24 cellular contexts compared by ENCODE assay signal in genomic region chr2:3186766-3187165, GRCh38.
A peak's percentile ranks its signal among the peaks of the same experiment; 100 is the strongest.
DNase-seq lines count a peak whose midpoint lies in the region; ATAC-seq, FAIRE-seq and TF ChIP-seq lines count a peak whose summit lies in the region.
"Had no signal": no experiment of that assay in that cellular context is flagged by ENCODE, and none has a peak within 500 bp of the region (broad histone marks: within the 10 kb centered on the region; RNA-seq: fewer than 3 reads in every experiment).

No MANE protein-coding gene starts in this region.

- no peak overlapping the region for H2BK12ac ChIP-seq in neuronal stem cell (ENCODE audit: low read length)

- H3K27ac ChIP-seq in A549, result no peak overlapping the region
- H3K27ac ChIP-seq in neuronal stem cell (replicated peaks; ENCODE audit: low read length), result no peak overlapping the region

- H3K27me3 Mint-ChIP-seq in WTC11 (ENCODE audit: low read depth), result no peaks in the 10 kb centered on the region
- no peaks in the 10 kb centered on the region for H3K27me3 Mint-ChIP-seq in activated T-cell treated with anti-CD3 and anti-CD28 coated beads, Interleukin-2, amount 50 U/mL, for 72 hours (ENCODE audit: low read depth)
- H3K27me3 Mint-ChIP-seq: CD8-positive, alpha-beta memory T cell; IgD-negative memory B cell had no signal

- no peak for TF ChIP-seq EP300 in A549 (IDR thresholded peaks at IDR 0.05)

- H3K4me1 ChIP-seq in A549 (no peaks in the 10 kb centered on the region), neuronal stem cell (ENCODE audit: control insufficient read depth in 2 of 2, insufficient read depth in 1 of 2, low read depth in 1 of 2, low read length in 2 of 2) (peaks cover 0 to 10% of the 10 kb centered on the region in 2 donors)

- H3K27me3 ChIP-seq in neuronal stem cell (ENCODE audit: control insufficient read depth in 3 of 3, insufficient read depth in 3 of 3, low read depth in 1 of 3, low read length in 3 of 3), result no peaks in the 10 kb centered on the region

- no peak overlapping the region for H2AFZ ChIP-seq in neuronal stem cell (ENCODE audit: low read length)

- H3K4me3 Mint-ChIP-seq in WTC11, result no peak overlapping the region
- no peak overlapping the region for H3K4me3 Mint-ChIP-seq in activated T-cell treated with anti-CD3 and anti-CD28 coated beads, Interleukin-2, amount 50 U/mL, for 72 hours
- H3K4me3 Mint-ChIP-seq: HFFc6 had no signal

- H2BK120ac ChIP-seq in neuronal stem cell (ENCODE audit: low read depth, low read length), result no peak overlapping the region

- no peak for TF ChIP-seq POLR2A in A549 (IDR thresholded peaks at IDR 0.05; ENCODE audit: low read length)

- H3K9me3 ChIP-seq in A549 (no peaks in the 10 kb centered on the region), neuronal stem cell (replicated peaks in 1 of 2; ENCODE audit: control insufficient read depth in 2 of 2, insufficient read depth in 1 of 2, low read depth in 1 of 2, low read length in 2 of 2) (no peaks in the 10 kb centered on the region)

- no peaks in the 10 kb centered on the region for H3K9me3 Mint-ChIP-seq in WTC11
- H3K9me3 Mint-ChIP-seq in activated T-cell treated with anti-CD3 and anti-CD28 coated beads, Interleukin-2, amount 50 U/mL, for 72 hours, result no peaks in the 10 kb centered on the region
- H3K9me3 Mint-ChIP-seq: HFFc6 had no signal

- H3K4me2 ChIP-seq in A549, result no peak overlapping the region
- H3K4me2 ChIP-seq in neuronal stem cell (ENCODE audit: insufficient read depth, low read length, poor library complexity, severe bottlenecking), result no peak overlapping the region

- H3K4ac ChIP-seq in neuronal stem cell (ENCODE audit: low read length), result no peak overlapping the region

- H3K4me3 ChIP-seq in A549 (no peak overlapping the region), neuronal stem cell (ENCODE audit: low read length in 2 of 2) (no peak overlapping the region)

- peaks cover 3% of the 10 kb centered on the region for H3K79me1 ChIP-seq in neuronal stem cell (ENCODE audit: low read depth, low read length)

- no peak overlapping the region for H2BK15ac ChIP-seq in neuronal stem cell (ENCODE audit: low read length)

- FAIRE-seq in A549 (lab: Jason Lieb, UNC), result no peak
- FAIRE-seq in HTR-8/SVneo (lab: Jason Lieb, UNC), result peak; percentile 4
- FAIRE-seq: GM12891, GM19239, RCC 7860 had no signal

- peaks cover 6 to 30% of the 10 kb centered on the region in 2 donors for H3K36me3 ChIP-seq in neuronal stem cell (replicated peaks in 1 of 2; ENCODE audit: control insufficient read depth in 2 of 2, insufficient read depth in 2 of 2, low read length in 2 of 2)

- no peak overlapping the region for H4K8ac ChIP-seq in neuronal stem cell (ENCODE audit: low read depth, low read length)

- H2BK5ac ChIP-seq in neuronal stem cell (ENCODE audit: low read length), result no peak overlapping the region

- H2AK5ac ChIP-seq in neuronal stem cell (ENCODE audit: low read depth, low read length), result no peak overlapping the region

- POLR2A ChIA-PET in A549 (lab: Yijun Ruan, JAX), result no interaction called here
- POLR2A ChIA-PET in WTC11 (lab: Charles Lee), result no interaction called here

- peak overlapping the region; percentile 48 for H3K18ac ChIP-seq in neuronal stem cell (ENCODE audit: low read length)

- CTCF ChIA-PET in A549 (lab: Yijun Ruan, JAX) (no interaction called here), WTC11 (lab: Charles Lee) (no interaction called here)

- no peaks in the 10 kb centered on the region for H3K4me1 Mint-ChIP-seq in WTC11
- no peaks in the 10 kb centered on the region for H3K4me1 Mint-ChIP-seq in activated T-cell treated with anti-CD3 and anti-CD28 coated beads, Interleukin-2, amount 50 U/mL, for 72 hours (ENCODE audit: low read depth)
- H3K4me1 Mint-ChIP-seq: CD8-positive, alpha-beta memory T cell; IgD-negative memory B cell had no signal

- ATAC-seq in A549, result no peak
- no peak for ATAC-seq in WTC11
- no peak for ATAC-seq in activated T-cell treated with anti-CD3 and anti-CD28 coated beads, Interleukin-2, amount 50 U/mL, for 72 hours (replicated peaks in 1 of 2)
- ATAC-seq: Right ventricle myocardium inferior had no signal

- no peak overlapping the region for H3K14ac ChIP-seq in neuronal stem cell (ENCODE audit: low read length)

- no peak overlapping the region for H3K23ac ChIP-seq in neuronal stem cell (ENCODE audit: low read depth, low read length, poor library complexity)

- H3K27ac Mint-ChIP-seq in WTC11, result peak overlapping the region; percentile 57; the same call in 1 of the 2 replicates
- H3K27ac Mint-ChIP-seq in activated T-cell treated with anti-CD3 and anti-CD28 coated beads, Interleukin-2, amount 50 U/mL, for 72 hours, result no peak overlapping the region
- H3K27ac Mint-ChIP-seq: HFFc6, IgD-negative memory B cell had no signal

- H3K9ac ChIP-seq in neuronal stem cell (ENCODE audit: low read depth, low read length, poor library complexity), result no peak overlapping the region

- peaks cover 7% of the 10 kb centered on the region for H3K36me3 Mint-ChIP-seq in WTC11
- H3K36me3 Mint-ChIP-seq in activated T-cell treated with anti-CD3 and anti-CD28 coated beads, Interleukin-2, amount 50 U/mL, for 72 hours (ENCODE audit: insufficient read depth in 2 of 2), result no peaks in the 10 kb centered on the region

- TF ChIP-seq CTCF in A549 (IDR thresholded peaks at IDR 0.05) (no peak), WTC11 (IDR thresholded peaks at IDR 0.05) (no peak)

- no peak for TF ChIP-seq RAD21 in A549 (conservative IDR thresholded peaks at IDR 0.05 in 1 of 2, IDR thresholded peaks at IDR 0.05 in 1 of 2)

- 95% methylated on average over 8 of the region's 8 CpGs for WGBS in A549 (ENCODE audit: missing lambda C conversion rate)
- WGBS in neuronal stem cell (ENCODE audit: extremely low coverage in 2 of 2, insufficient read length in 2 of 2, insufficient replicate concordance in 1 of 2), 2 donors, result no CpG with 5 or more reads among the region's 8 CpGs

- no peak overlapping the region for H4K91ac ChIP-seq in neuronal stem cell (ENCODE audit: low read depth, low read length, poor library complexity)

- no peak for DNase-seq in A549 (ENCODE audit: low read depth in 1 of 2, low spot score in 1 of 2)
- DNase-seq in HTR-8/SVneo (ENCODE audit: insufficient read length, low spot score), result no peak
- no peak for DNase-seq in WTC11 (ENCODE audit: low spot score)
- DNase-seq in neuronal stem cell (ENCODE audit: low spot score), result no peak
- DNase-seq in ecto neural progenitor cell (ENCODE audit: low spot score), result no peak
- no peak for DNase-seq in AG08396 (ENCODE audit: low spot score)
- no peak for DNase-seq in activated T-cell treated with anti-CD3 and anti-CD28 coated beads, Interleukin-2, amount 50 U/mL, for 72 hours
- DNase-seq: C1 segment of cervical spinal cord, DMS53, EL, HFFc6, Karpas-422, NCI-H1048, NCI-H146, NCI-H2081 treated with DMSO at 0.1 percent for 48 hours, NCI-H226, NCI-H526 treated with DMSO at 0.1 percent for 48 hours, SW 1271 had no signal

TF ChIP-seq in A549, 52 proteins besides CTCF, POLR2A, EP300 and RAD21:
- TF ChIP-seq PBX3 (IDR thresholded peaks at IDR 0.05), result 0 out of 2 replicates have a peak, but pooled peaks have one; percentile 30
- TF ChIP-seq NR3C1 (IDR thresholded peaks at IDR 0.05), result no peak
- no peak for TF ChIP-seq ESRRA (IDR thresholded peaks at IDR 0.05; ENCODE audit: borderline replicate concordance, low read length)
- no peak for TF ChIP-seq ZFP36 (IDR thresholded peaks at IDR 0.05; ENCODE audit: borderline replicate concordance, partially characterized antibody)
TF ChIP-seq in A549: peak in this region for 1.

TF ChIP-seq in WTC11, 78 proteins besides CTCF, POLR2A, EP300 and RAD21 (continues in another document):
- TF ChIP-seq ETV6 (CRISPR knock-in tag; IDR thresholded peaks at IDR 0.05) (no peak), NFYB (CRISPR knock-in tag; conservative IDR thresholded peaks at IDR 0.05; ENCODE audit: low read depth) (no peak), PRDM15 (CRISPR knock-in tag; IDR thresholded peaks at IDR 0.05) (no peak)
